In genomic region chr19:7535035-7535992, GRCh38 we compare ENCODE assay signal across 1 cellular context.
TF ChIP-seq lines count a peak whose summit lies in the region.

PNPLA6 (plus strand) TSS chr19:7535717; CDS start chr19:7535789, 72 bp downstream.

TF ChIP-seq in GM12878, 131 proteins besides CTCF, POLR2A, EP300 and RAD21 (continued from another document and continues in another):
- TF ChIP-seq IRF5 (IDR thresholded peaks at IDR 0.05; ENCODE audit: borderline replicate concordance): no peak
- TF ChIP-seq NR2C2 (IDR thresholded peaks at IDR 0.05; ENCODE audit: borderline replicate concordance, control insufficient read depth, insufficient read length, low read depth): no peak
- no peak for TF ChIP-seq PRDM15 (CRISPR knock-in tag; IDR thresholded peaks at IDR 0.05)
- TF ChIP-seq MYC (IDR thresholded peaks at IDR 0.05; ENCODE audit: insufficient read depth, insufficient read length, insufficient replicate concordance, low read length, severe bottlenecking): peak; percentile 67
- peak; percentile 20 for TF ChIP-seq SP1 (IDR thresholded peaks at IDR 0.05; ENCODE audit: low read depth, low read length)
- TF ChIP-seq ZNF207 (IDR thresholded peaks at IDR 0.05; ENCODE audit: borderline replicate concordance): peak; percentile 90
- no peak for TF ChIP-seq BCL11A (IDR thresholded peaks at IDR 0.05; ENCODE audit: low read depth, low read length)
- no peak for TF ChIP-seq TCF3 (IDR thresholded peaks at IDR 0.05; ENCODE audit: borderline replicate concordance, insufficient read depth, low read depth, low read length)
- no peak for TF ChIP-seq SMAD1 (IDR thresholded peaks at IDR 0.05; ENCODE audit: low read depth, partially characterized antibody)
- no peak for TF ChIP-seq USF1 (IDR thresholded peaks at IDR 0.05; ENCODE audit: borderline replicate concordance, extremely low read length, insufficient read depth, low read depth, low read length)
- TF ChIP-seq RELB (IDR thresholded peaks at IDR 0.05; ENCODE audit: low read depth): peak; percentile 93
- no peak for TF ChIP-seq ZZZ3 (IDR thresholded peaks at IDR 0.05; ENCODE audit: control insufficient read depth, insufficient read length, low read depth)
- TF ChIP-seq SMARCA5 (IDR thresholded peaks at IDR 0.05): peak; percentile 100
- TF ChIP-seq KLF5 (IDR thresholded peaks at IDR 0.05; ENCODE audit: partially characterized antibody): peak; percentile 98
- peak; percentile 75 for TF ChIP-seq NR2C1 (IDR thresholded peaks at IDR 0.05)
- TF ChIP-seq ETV6 (conservative IDR thresholded peaks at IDR 0.05 in 1 of 2, IDR thresholded peaks at IDR 0.05 in 1 of 2; ENCODE audit: borderline replicate concordance in 1 of 2, low read depth in 1 of 2): no peak
- TF ChIP-seq BACH1 (IDR thresholded peaks at IDR 0.05; ENCODE audit: borderline replicate concordance): no peak; the same call in 1 of the 2 replicates
- TF ChIP-seq NFXL1 (IDR thresholded peaks at IDR 0.05; ENCODE audit: borderline replicate concordance): 0 out of 2 replicates have a peak, but pooled peaks have one; percentile 58
- TF ChIP-seq ZNF24 (IDR thresholded peaks at IDR 0.05): peak; percentile 44; the same call in 1 of the 2 replicates
- TF ChIP-seq KDM1A (IDR thresholded peaks at IDR 0.05; ENCODE audit: borderline replicate concordance): no peak
- TF ChIP-seq YBX1 (IDR thresholded peaks at IDR 0.05): no peak
- 0 out of 2 replicates have a peak, but pooled peaks have one; percentile 15 for TF ChIP-seq POLR2AphosphoS2 (IDR thresholded peaks at IDR 0.05; ENCODE audit: low read depth, low read length)
- TF ChIP-seq CUX1 (IDR thresholded peaks at IDR 0.05; ENCODE audit: insufficient replicate concordance, low read depth, low read length): no peak
- TF ChIP-seq NRF1 (conservative IDR thresholded peaks at IDR 0.05; ENCODE audit: low read depth, low read length): no peak
- TF ChIP-seq CBX5 (IDR thresholded peaks at IDR 0.05; ENCODE audit: low read depth): no peak
- TF ChIP-seq JUNB (IDR thresholded peaks at IDR 0.05): no peak
- TF ChIP-seq HCFC1 (IDR thresholded peaks at IDR 0.05; ENCODE audit: low read length): peak; percentile 98
- peak; percentile 59 to 89 for TF ChIP-seq BHLHE40 (IDR thresholded peaks at IDR 0.05; ENCODE audit: borderline replicate concordance in 1 of 2, low read depth in 2 of 2, low read length in 1 of 2)
- TF ChIP-seq SMAD5 (IDR thresholded peaks at IDR 0.05; ENCODE audit: low read depth): no peak
- no peak for TF ChIP-seq BRCA1 (IDR thresholded peaks at IDR 0.05; ENCODE audit: low read depth, low read length)
- no peak for TF ChIP-seq SUPT20H (IDR thresholded peaks at IDR 0.05; ENCODE audit: borderline replicate concordance, control insufficient read depth, low read depth, low read length)
- TF ChIP-seq DPF2 (IDR thresholded peaks at IDR 0.05): peak; percentile 54
- no peak for TF ChIP-seq TAF1 (IDR thresholded peaks at IDR 0.05; ENCODE audit: borderline replicate concordance, low read depth, low read length)
- TF ChIP-seq RUNX3 (IDR thresholded peaks at IDR 0.05; ENCODE audit: low read length): peak; percentile 9; the same call in 1 of the 2 replicates
- peak; percentile 98 for TF ChIP-seq CREM (IDR thresholded peaks at IDR 0.05; ENCODE audit: low read depth)
- no peak for TF ChIP-seq ASH2L (IDR thresholded peaks at IDR 0.05; ENCODE audit: borderline replicate concordance, low read depth)
- TF ChIP-seq RCOR1 (conservative IDR thresholded peaks at IDR 0.05; ENCODE audit: low read depth, low read length): no peak
- no peak for TF ChIP-seq MTA2 (IDR thresholded peaks at IDR 0.05; ENCODE audit: low read depth)
- no peak for TF ChIP-seq REST (IDR thresholded peaks at IDR 0.05; ENCODE audit: low read depth, low read length)
- peak; percentile 66 for TF ChIP-seq RELA (IDR thresholded peaks at IDR 0.05; ENCODE audit: borderline replicate concordance, partially characterized antibody)
- TF ChIP-seq USF2 (IDR thresholded peaks at IDR 0.05; ENCODE audit: borderline replicate concordance, low read depth, low read length): no peak
- TF ChIP-seq EZH2 (IDR thresholded peaks at IDR 0.05; ENCODE audit: borderline replicate concordance, control insufficient read depth, low read depth, low read length): no peak
- 0 out of 2 replicates have a peak, but pooled peaks have one; percentile 51 for TF ChIP-seq JUND (IDR thresholded peaks at IDR 0.05; ENCODE audit: low read depth, low read length)
- TF ChIP-seq TCF7 (IDR thresholded peaks at IDR 0.05; ENCODE audit: borderline replicate concordance): no peak
- TF ChIP-seq RFX5 (IDR thresholded peaks at IDR 0.05; ENCODE audit: low read depth, low read length): no peak
